1 cellular context compared by ENCODE assay signal in genomic region chr15:92393994-92394326, GRCh38.
TF ChIP-seq lines count a peak whose summit lies in the region.

No MANE protein-coding gene starts in this region.

TF ChIP-seq in GM23338, 12 proteins besides CTCF, POLR2A, EP300 and RAD21 (continued from another document):
- TF ChIP-seq ZNF462 (CRISPR knock-in tag; IDR thresholded peaks at IDR 0.05) = no peak
- TF ChIP-seq REST (IDR thresholded peaks at IDR 0.05; ENCODE audit: unreplicated experiment) = no peak
- TF ChIP-seq STAT1 (IDR thresholded peaks at IDR 0.05; ENCODE audit: unreplicated experiment) = no peak
- no peak for TF ChIP-seq CREB1 (CRISPR knock-in tag; IDR thresholded peaks at IDR 0.05; ENCODE audit: low read depth)
- no peak for TF ChIP-seq EZH2phosphoT487 (IDR thresholded peaks at IDR 0.05; ENCODE audit: unreplicated experiment)
- TF ChIP-seq JUNB (IDR thresholded peaks at IDR 0.05; ENCODE audit: unreplicated experiment) = no peak
- TF ChIP-seq EZH2 (IDR thresholded peaks at IDR 0.05; ENCODE audit: low read depth, unreplicated experiment) = no peak
- TF ChIP-seq ETS1 (IDR thresholded peaks at IDR 0.05) = no peak
